26 cellular contexts compared by ENCODE assay signal in the genomic region with DNA sequence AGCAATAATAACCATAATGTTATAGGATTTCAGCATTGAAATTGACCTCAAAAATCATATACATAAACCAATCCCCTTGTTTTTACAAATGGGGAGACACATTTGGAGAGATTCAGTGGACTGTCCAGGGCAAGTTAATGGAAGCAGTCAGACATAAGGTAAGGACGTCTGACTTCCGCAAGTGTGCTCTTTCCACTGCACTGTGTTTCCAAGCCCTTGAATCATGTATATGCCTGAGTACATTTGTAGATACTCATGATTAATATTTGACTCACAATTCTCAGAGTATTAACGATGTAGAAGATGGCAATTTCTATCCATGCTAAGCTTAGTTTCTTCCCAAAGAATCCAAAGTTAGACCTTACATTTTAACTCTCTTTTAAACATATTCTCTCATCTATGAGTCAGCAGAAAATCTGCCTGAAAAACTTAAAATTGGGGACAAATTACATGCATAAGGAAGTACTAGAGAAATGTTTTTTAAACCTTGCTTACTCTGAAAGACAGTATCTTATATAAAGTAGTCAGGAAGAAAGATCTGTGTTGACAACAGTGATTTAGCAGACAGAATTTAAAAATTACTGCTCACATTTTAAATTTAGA.
"Had no signal": no experiment of that assay in that cellular context is flagged by ENCODE, and none has a peak within 500 bp of the region (broad histone marks: within the 10 kb centered on the region; RNA-seq: fewer than 3 reads in every experiment).

No MANE protein-coding gene starts in this region.

- H3K9me3 Mint-ChIP-seq: activated naive CD8-positive, alpha-beta T cell treated with anti-CD3 and anti-CD28 coated beads, Interleukin-2, amount 50 U/mL, for 24 hours; activated T-helper 1 cell treated with anti-CD3 and anti-CD28 coated beads, Interleukin-12 subunit alpha, Interleukin-12 subunit beta, Interleukin-2, Interleukin-4 antibody, amounts not matched to agents 30 ng/mL and 10 ng/mL and 1 ng/mL, durations not matched to agents 14 hours and 24 hours and 36 hours; memory B cell; nephron progenitor cell; stimulated activated naive CD8-positive, alpha-beta T cell treated with anti-CD3 and anti-CD28 coated beads, Interleukin-15, Interleukin-2, amounts not matched to agents 100 ng/mL and 50 ng/mL, for 24 hours had no signal

- H3K4me1 Mint-ChIP-seq: activated naive CD8-positive, alpha-beta T cell treated with anti-CD3 and anti-CD28 coated beads, Interleukin-2, amount 50 U/mL, for 24 hours; memory B cell had no signal

- H3K36me3 Mint-ChIP-seq: memory B cell had no signal

- H3K27me3 ChIP-seq: body of pancreas, hepatocyte, thyroid gland had no signal

- H3K79me2 ChIP-seq: parathyroid adenoma had no signal

- H2AFZ ChIP-seq: hepatocyte, parathyroid adenoma had no signal

- DNase-seq: activated CD4-positive, alpha-beta T cell treated with anti-CD3 and anti-CD28 coated beads for 1 hour; activated CD4-positive, alpha-beta T cell treated with anti-CD3 and anti-CD28 coated beads, Interleukin-2, amount 50 U/mL, for 1 hour; activated CD8-positive, alpha-beta T cell treated with anti-CD3 and anti-CD28 coated beads, Interleukin-2, amount 10 ng/mL, durations not matched to agents 7 days and 5 days; activated gamma-delta T cell; activated naive CD4-positive, alpha-beta T cell treated with anti-CD3 and anti-CD28 coated beads, Interleukin-2, amount 50 U/mL, for 16 hours; activated naive CD8-positive, alpha-beta T cell treated with anti-CD3 and anti-CD28 coated beads, Interleukin-2, amount 50 U/mL, for 24 hours; anterior cingulate cortex; body of pancreas; caudate nucleus; dermis blood vessel endothelial cell; effector memory CD4-positive, alpha-beta T cell; glutamatergic neuron; left cardiac atrium; nephron progenitor cell; nucleus accumbens; right cardiac atrium; stimulated activated CD4-positive, alpha-beta T cell treated with anti-CD3 and anti-CD28 coated beads, Interleukin-12 subunit alpha, Interleukin-12 subunit beta, amount 100 ng/mL, for 4 hours; substantia nigra; T-helper 1 cell; thyroid gland; WERI-Rb-1 had no signal

- H3K27me3 Mint-ChIP-seq: activated naive CD8-positive, alpha-beta T cell treated with anti-CD3 and anti-CD28 coated beads, Interleukin-2, amount 50 U/mL, for 24 hours; memory B cell; stimulated activated naive CD8-positive, alpha-beta T cell treated with anti-CD3 and anti-CD28 coated beads, Interleukin-15, Interleukin-2, amounts not matched to agents 100 ng/mL and 50 ng/mL, for 24 hours had no signal

- H3K36me3 ChIP-seq: thyroid gland, WERI-Rb-1 had no signal

- H3K4me3 ChIP-seq: body of pancreas, hepatocyte, thyroid gland had no signal

- H3K27ac ChIP-seq: body of pancreas, hepatocyte, parathyroid adenoma, thyroid gland, WERI-Rb-1 had no signal

- H3K27ac Mint-ChIP-seq: activated CD8-positive, alpha-beta T cell treated with anti-CD3 and anti-CD28 coated beads, Interleukin-2, amount 10 ng/mL, durations not matched to agents 7 days and 5 days; activated naive CD8-positive, alpha-beta T cell treated with anti-CD3 and anti-CD28 coated beads, Interleukin-2, amount 50 U/mL, for 24 hours; activated T-helper 1 cell treated with anti-CD3 and anti-CD28 coated beads, Interleukin-12 subunit alpha, Interleukin-12 subunit beta, Interleukin-2, Interleukin-4 antibody, amounts not matched to agents 30 ng/mL and 10 ng/mL and 1 ng/mL, durations not matched to agents 14 hours and 24 hours and 36 hours; memory B cell; nephron progenitor cell; stimulated activated naive CD8-positive, alpha-beta T cell treated with anti-CD3 and anti-CD28 coated beads, Interleukin-15, Interleukin-2, amounts not matched to agents 100 ng/mL and 50 ng/mL, for 24 hours had no signal

- H3K9me3 ChIP-seq: body of pancreas, thyroid gland had no signal

- ATAC-seq: activated CD8-positive, alpha-beta T cell treated with anti-CD3 and anti-CD28 coated beads, Interleukin-2, amount 10 ng/mL, durations not matched to agents 7 days and 5 days; activated naive CD8-positive, alpha-beta T cell treated with anti-CD3 and anti-CD28 coated beads, Interleukin-2, amount 50 U/mL, for 24 hours; body of pancreas; left cardiac atrium; right cardiac atrium had no signal

- H3K4me3 Mint-ChIP-seq: activated CD8-positive, alpha-beta T cell treated with anti-CD3 and anti-CD28 coated beads, Interleukin-2, amount 10 ng/mL, durations not matched to agents 7 days and 5 days; activated naive CD8-positive, alpha-beta T cell treated with anti-CD3 and anti-CD28 coated beads, Interleukin-2, amount 50 U/mL, for 24 hours; activated T-helper 1 cell treated with anti-CD3 and anti-CD28 coated beads, Interleukin-12 subunit alpha, Interleukin-12 subunit beta, Interleukin-2, Interleukin-4 antibody, amounts not matched to agents 30 ng/mL and 10 ng/mL and 1 ng/mL, durations not matched to agents 14 hours and 24 hours and 36 hours; memory B cell; nephron progenitor cell; stimulated activated naive CD8-positive, alpha-beta T cell treated with anti-CD3 and anti-CD28 coated beads, Interleukin-15, Interleukin-2, amounts not matched to agents 100 ng/mL and 50 ng/mL, for 24 hours had no signal

- H3K4me1 ChIP-seq: parathyroid adenoma, thyroid gland had no signal

- H3K9ac ChIP-seq: parathyroid adenoma had no signal

- H3K4me2 ChIP-seq: hepatocyte had no signal
